ENCODE assay signal across 1 cellular context in genomic region chr22:28829358-28830181, GRCh38.
TF ChIP-seq lines count a peak whose summit lies in the region.

No MANE protein-coding gene starts in this region.

TF ChIP-seq in H1, 55 proteins besides CTCF, POLR2A, EP300 and RAD21:
- TF ChIP-seq KDM4A (IDR thresholded peaks at IDR 0.05; ENCODE audit: low read depth, low read length, severe bottlenecking) (no peak), GABPA (IDR thresholded peaks at IDR 0.05; ENCODE audit: borderline replicate concordance, insufficient read depth, low read length) (0 out of 2 replicates have a peak, but pooled peaks have one; percentile 27)
TF ChIP-seq in H1: peak in this region for 1.
